24 cellular contexts compared by ENCODE assay signal in genomic region chr7:55154096-55154495, GRCh38.
"Had no signal": no experiment of that assay in that cellular context is flagged by ENCODE, and none has a peak within 500 bp of the region (broad histone marks: within the 10 kb centered on the region; RNA-seq: fewer than 3 reads in every experiment).

No MANE protein-coding gene starts in this region.

- H3K36me3 Mint-ChIP-seq: activated naive CD4-positive, alpha-beta T cell treated with anti-CD3 and anti-CD28 coated beads, Interleukin-2, amount 50 U/mL, for 24 hours had no signal

- DNase-seq: activated CD4-positive, alpha-beta T cell treated with anti-CD3 and anti-CD28 coated beads for 48 hours; activated CD4-positive, alpha-beta T cell treated with anti-CD3 and anti-CD28 coated beads, Interleukin-2, amount 50 U/mL, for 4 hours; activated CD8-positive, alpha-beta memory T cell treated with anti-CD3 and anti-CD28 coated beads, Interleukin-2, amount 50 U/mL, for 48 hours; activated CD8-positive, alpha-beta T cell treated with anti-CD3 and anti-CD28 coated beads, Interleukin-2, amount 10 ng/mL, durations not matched to agents 7 days and 5 days; activated naive CD4-positive, alpha-beta T cell; activated T-cell treated with anti-CD3 and anti-CD28 coated beads, Interleukin-2, amount 50 U/mL, for 1 hour; aorta; central memory CD4-positive, alpha-beta T cell; Karpas-422; NCI-H1105 treated with DMSO at 0.1 percent for 48 hours; NCI-H1436 treated with DMSO at 0.1 percent for 48 hours; NCI-H187; NCI-H2081; NCI-H2171; NCI-H2227 treated with DMSO at 0.1 percent for 48 hours; NCI-H446 treated with DMSO at 0.1 percent for 48 hours; NCI-H526; NCI-H774; NK-92 treated with Interleukin-12 subunit alpha and Interleukin-12 subunit beta, amount 100 ng/mL, for 24 hours; OCI-M1; SHP77 treated with DMSO at 0.1 percent for 48 hours had no signal

- H3K27ac Mint-ChIP-seq: activated CD8-positive, alpha-beta T cell treated with anti-CD3 and anti-CD28 coated beads, Interleukin-2, amount 10 ng/mL, durations not matched to agents 7 days and 5 days; activated naive CD4-positive, alpha-beta T cell treated with anti-CD3 and anti-CD28 coated beads, Interleukin-2, amount 50 U/mL, for 24 hours; T-helper 1 cell treated with Interleukin-12 subunit alpha and Interleukin-12 subunit beta and Interleukin-4 antibody, amounts not matched to agents 30 μg/mL and 1 μg/mL, for 36 hours had no signal

- H3K4me3 Mint-ChIP-seq: activated CD8-positive, alpha-beta T cell treated with anti-CD3 and anti-CD28 coated beads, Interleukin-2, amount 10 ng/mL, durations not matched to agents 7 days and 5 days; activated naive CD4-positive, alpha-beta T cell treated with anti-CD3 and anti-CD28 coated beads, Interleukin-2, amount 50 U/mL, for 24 hours; T-helper 1 cell treated with Interleukin-12 subunit alpha and Interleukin-12 subunit beta and Interleukin-4 antibody, amounts not matched to agents 30 μg/mL and 1 μg/mL, for 36 hours had no signal

- ATAC-seq: activated CD4-positive, CD25-positive, alpha-beta regulatory T cell treated with anti-CD3 and anti-CD28 coated beads, Interleukin-2, amount 50 U/mL, for 24 hours; activated CD8-positive, alpha-beta T cell treated with anti-CD3 and anti-CD28 coated beads, Interleukin-2, amount 10 ng/mL, durations not matched to agents 7 days and 5 days had no signal

- H3K4me1 Mint-ChIP-seq: activated naive CD4-positive, alpha-beta T cell treated with anti-CD3 and anti-CD28 coated beads, Interleukin-2, amount 50 U/mL, for 24 hours had no signal

- H3K9me3 Mint-ChIP-seq: activated naive CD4-positive, alpha-beta T cell treated with anti-CD3 and anti-CD28 coated beads, Interleukin-2, amount 50 U/mL, for 24 hours; T-helper 1 cell treated with Interleukin-12 subunit alpha and Interleukin-12 subunit beta and Interleukin-4 antibody, amounts not matched to agents 30 μg/mL and 1 μg/mL, for 36 hours had no signal

- H3K27me3 Mint-ChIP-seq: activated naive CD4-positive, alpha-beta T cell treated with anti-CD3 and anti-CD28 coated beads, Interleukin-2, amount 50 U/mL, for 24 hours had no signal
